In genomic region chr10:101495324-101495925, GRCh38 we compare ENCODE assay signal across 9 cellular contexts.
DNase-seq lines count a peak whose midpoint lies in the region; ATAC-seq, FAIRE-seq and TF ChIP-seq lines count a peak whose summit lies in the region.
"Had no signal": no experiment of that assay in that cellular context is flagged by ENCODE, and none has a peak within 500 bp of the region (broad histone marks: within the 10 kb centered on the region; RNA-seq: fewer than 3 reads in every experiment).

No MANE protein-coding gene starts in this region.

- FAIRE-seq in pancreas (lab: Jason Lieb, UNC): no peak

- H3K36me3 ChIP-seq in brain microvascular endothelial cell (replicated peaks) (no peaks in the 10 kb centered on the region), pancreas (no peaks in the 10 kb centered on the region)
- H3K36me3 ChIP-seq: BLaER1 treated with 17β-estradiol and CSF1 and Interleukin-3, amounts not matched to agents 10 nM and 100 nM had no signal

- whole genome bisulfite sequencing in pancreas, 2 donors: 51 to 61% methylated on average over 4 of the region's 4 CpGs

- H3K27ac ChIP-seq in brain microvascular endothelial cell (no peak overlapping the region), pancreas (no peak overlapping the region)
- H3K27ac ChIP-seq: BLaER1 treated with 17β-estradiol and CSF1 and Interleukin-3, amounts not matched to agents 10 nM and 100 nM had no signal

- TF ChIP-seq CTCF in brain microvascular endothelial cell (IDR thresholded peaks at IDR 0.05; ENCODE audit: low read depth, low read length, missing control alignments) (peak; percentile 46), pancreas (IDR thresholded peaks at IDR 0.05) (no peak)

- DNase-seq in NCI-H1436 (lab: John Stamatoyannopoulos, UW) (peak; percentile 19), NCI-H1436 treated with DMSO at 0.1 percent for 48 hours (lab: John Stamatoyannopoulos, UW) (no peak), NCI-H1694 treated with DMSO at 0.1 percent for 48 hours (lab: John Stamatoyannopoulos, UW) (peak; percentile 35), brain microvascular endothelial cell (peak; percentile 2), pancreas (no peak), ureter (ENCODE audit: low spot score) (no peak), NCI-H526 treated with DMSO at 0.1 percent for 48 hours (lab: John Stamatoyannopoulos, UW) (no peak)
- DNase-seq in stimulated activated CD4-positive, alpha-beta T cell treated with anti-CD3 and anti-CD28 coated beads, Interleukin-2, amount 100 ng/mL, for 48 hours: no peak

- H3K9me3 ChIP-seq in pancreas: no peaks in the 10 kb centered on the region
- H3K9me3 ChIP-seq: BLaER1 treated with 17β-estradiol and CSF1 and Interleukin-3, amounts not matched to agents 10 nM and 100 nM had no signal

- in situ Hi-C loops in brain microvascular endothelial cell (cut with HindIII; ENCODE audit: low pct_ligation_motif_present, low sequenced_read_pairs): no loop called here

- H3K27me3 ChIP-seq in brain microvascular endothelial cell (replicated peaks): no peaks in the 10 kb centered on the region
- no peaks in the 10 kb centered on the region for H3K27me3 ChIP-seq in pancreas
- H3K27me3 ChIP-seq: BLaER1 treated with 17β-estradiol and CSF1 and Interleukin-3, amounts not matched to agents 10 nM and 100 nM had no signal

- H3K4me1 ChIP-seq in pancreas: peaks cover 11 to 22% (median 15%) of the 10 kb centered on the region in 3 donors
- H3K4me1 ChIP-seq: BLaER1 treated with 17β-estradiol and CSF1 and Interleukin-3, amounts not matched to agents 10 nM and 100 nM had no signal

- ATAC-seq in pancreas: peak in 3 of 4 donors; percentile 63 to 78 (median 73)

- intact Hi-C loops in pancreas (cut with DNase I): no loop called here

- H3K4me3 ChIP-seq in brain microvascular endothelial cell (ENCODE audit: low read depth, low read length) (no peak overlapping the region), pancreas (no peak overlapping the region)
- H3K4me3 ChIP-seq: BLaER1 treated with 17β-estradiol and CSF1 and Interleukin-3, amounts not matched to agents 10 nM and 100 nM had no signal

Comparison
In these comparisons a context has a peak if more than half of its experiments do, and no peak if none do; other contexts are left out.
1. DNase-seq: peak in NCI-H1436 (single experiment), NCI-H1694 treated with DMSO at 0.1 percent for 48 hours (single experiment) and brain microvascular endothelial cell (single experiment); none in NCI-H1436 treated with DMSO at 0.1 percent for 48 hours (single experiment), pancreas (0 of 6), ureter (single experiment), stimulated activated CD4-positive, alpha-beta T cell treated with anti-CD3 and anti-CD28 coated beads, Interleukin-2, amount 100 ng/mL, for 48 hours (0 of 2) and NCI-H526 treated with DMSO at 0.1 percent for 48 hours (single experiment).